In the genomic region with DNA sequence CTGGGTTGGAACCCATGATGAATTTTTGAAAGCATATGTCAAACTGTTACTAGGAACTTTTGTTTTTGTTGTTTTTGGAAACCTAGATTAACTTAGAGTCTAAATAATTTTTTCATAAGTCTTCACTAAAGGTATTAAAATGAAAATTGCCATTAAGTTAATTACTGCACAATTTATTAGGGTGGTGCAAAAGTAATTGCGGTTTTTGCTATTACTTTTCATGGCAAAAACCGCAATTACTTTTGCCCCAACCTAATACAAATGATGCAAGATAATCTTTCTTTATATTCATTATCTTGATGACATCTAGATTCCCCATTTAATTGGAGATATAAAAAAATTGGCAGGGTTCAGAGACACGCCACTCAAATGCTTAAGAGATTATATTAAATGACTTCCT, we compare ENCODE assay signal across 11 cellular contexts.
"Had no signal": no experiment of that assay in that cellular context is flagged by ENCODE, and none has a peak within 500 bp of the region (broad histone marks: within the 10 kb centered on the region; RNA-seq: fewer than 3 reads in every experiment).

No MANE protein-coding gene starts in this region.

- H3K4me3 Mint-ChIP-seq: GM23338, H9, HFFc6 had no signal

- H3K36me3 ChIP-seq: HAP-1 had no signal

- H3K27ac Mint-ChIP-seq: GM23338, H9, HFFc6 had no signal

- H3K4me2 ChIP-seq: GM23338 had no signal

- H3K9ac ChIP-seq: GM23248 had no signal

- DNase-seq: GM23248, GOT3, H7, H9, HCEC 1CT, HFFc6 had no signal

- ATAC-seq: GM23338, HCT116 had no signal

- FAIRE-seq: H1, H54 had no signal

- H3K27ac ChIP-seq: GM23248 had no signal

- H3K9me3 ChIP-seq: HAP-1 had no signal

- H3K4me3 ChIP-seq: GM23248, GM23338, HAP-1 had no signal

- H3K4me1 ChIP-seq: HAP-1 had no signal

- H2AFZ ChIP-seq: GM23248, GM23338 had no signal

- H3K4me1 Mint-ChIP-seq: GM23338 had no signal
